26 cellular contexts compared by ENCODE assay signal in the genomic region with DNA sequence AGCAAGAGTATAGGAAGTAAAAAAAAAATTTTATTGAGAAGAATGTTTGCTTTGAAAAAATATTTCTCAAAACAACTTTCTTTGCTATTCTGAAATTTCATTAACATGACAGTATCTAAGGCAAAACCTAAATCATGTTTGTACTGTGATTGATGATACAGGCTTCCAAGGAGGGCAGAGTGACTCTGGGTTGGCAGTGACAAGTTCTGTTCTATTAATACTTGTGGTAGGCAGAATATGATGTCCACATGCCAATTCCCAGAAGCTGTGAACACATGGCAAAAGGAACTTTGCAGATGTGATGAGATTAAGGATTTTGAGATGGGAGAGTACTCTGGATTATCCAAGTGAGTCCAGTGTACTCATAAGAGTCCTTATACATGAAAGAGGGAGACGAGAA.
"Had no signal": no experiment of that assay in that cellular context is flagged by ENCODE, and none has a peak within 500 bp of the region (broad histone marks: within the 10 kb centered on the region; RNA-seq: fewer than 3 reads in every experiment).

No MANE protein-coding gene starts in this region.

- H3K4me1 ChIP-seq: heart right ventricle, pancreas, prostate gland, right lobe of liver, suprapubic skin, tibial artery, upper lobe of right lung had no signal

- H3K27me3 Mint-ChIP-seq: naive thymus-derived CD4-positive, alpha-beta T cell; natural killer cell treated with Interleukin-12 subunit alpha and Interleukin-12 subunit beta and Interleukin-15 and Interleukin-18, amount 100 ng/mL, for 72 hours; stimulated activated naive B cell treated with anti-CD40 and anti-IgM and Interleukin-4, amounts not matched to agents 10 μg/mL and 1 μg/mL and 100 μg/mL, for 72 hours had no signal

- DNase-seq: heart right ventricle; islet precursor cell; mesendoderm; naive thymus-derived CD4-positive, alpha-beta T cell; nucleus accumbens; pancreas; posterior cingulate gyrus; right lobe of liver; stimulated activated CD4-positive, alpha-beta T cell treated with anti-CD3 and anti-CD28 coated beads, Interleukin-12 subunit alpha, Interleukin-12 subunit beta, amount 100 ng/mL, for 4 hours; stimulated activated CD4-positive, alpha-beta T cell treated with anti-CD3 and anti-CD28 coated beads, Interleukin-15, amount 100 ng/mL, for 24 hours; stimulated activated CD4-positive, alpha-beta T cell treated with anti-CD3 and anti-CD28 coated beads, Interleukin-2, amount 100 ng/mL, for 24 hours; stimulated activated CD4-positive, alpha-beta T cell treated with anti-CD3 and anti-CD28 coated beads, Interleukin-4, amount 100 ng/mL, for 1 hour; stimulated activated naive B cell treated with anti-CD40 and anti-IgM and Interleukin-4, amounts not matched to agents 10 μg/mL and 1 μg/mL and 100 μg/mL, for 72 hours; stimulated activated naive CD8-positive, alpha-beta T cell treated with anti-CD3 and anti-CD28 coated beads, Interleukin-15, Interleukin-2, amounts not matched to agents 100 U/mL and 50 U/mL, for 24 hours; tibial artery; trophoblast cell; upper lobe of right lung had no signal

- H2AFZ ChIP-seq: hepatocyte had no signal

- H3K4me1 Mint-ChIP-seq: mesothelial cell of epicardium; stimulated activated naive B cell treated with anti-CD40 and anti-IgM and Interleukin-4, amounts not matched to agents 10 μg/mL and 1 μg/mL and 100 μg/mL, for 72 hours had no signal

- H3K9me3 ChIP-seq: pancreas, prostate gland, right lobe of liver, suprapubic skin, thoracic aorta, tibial artery, upper lobe of right lung had no signal

- ATAC-seq: left lobe of liver; naive thymus-derived CD4-positive, alpha-beta T cell; natural killer cell treated with Interleukin-12 subunit alpha and Interleukin-12 subunit beta and Interleukin-15 and Interleukin-18, amount 100 ng/mL, for 72 hours; pancreas; right lobe of liver; stimulated activated naive B cell treated with anti-CD40 and anti-IgM and Interleukin-4, amounts not matched to agents 10 μg/mL and 1 μg/mL and 100 μg/mL, for 72 hours; stimulated activated naive CD8-positive, alpha-beta T cell treated with anti-CD3 and anti-CD28 coated beads, Interleukin-15, Interleukin-2, amounts not matched to agents 100 U/mL and 50 U/mL, for 24 hours; upper lobe of right lung had no signal

- H3K27me3 ChIP-seq: heart right ventricle, hepatocyte, pancreas, right lobe of liver, suprapubic skin, tibial artery, upper lobe of right lung had no signal

- H3K36me3 ChIP-seq: prostate gland had no signal

- H3K27ac ChIP-seq: heart right ventricle, hepatocyte, pancreas, prostate gland, right lobe of liver, skin epidermis, suprapubic skin, thoracic aorta, tibial artery, upper lobe of right lung had no signal

- H3K27ac Mint-ChIP-seq: mesothelial cell of epicardium; natural killer cell treated with Interleukin-12 subunit alpha and Interleukin-12 subunit beta and Interleukin-15 and Interleukin-18, amount 100 ng/mL, for 72 hours; stimulated activated naive B cell treated with anti-CD40 and anti-IgM and Interleukin-4, amounts not matched to agents 10 μg/mL and 1 μg/mL and 100 μg/mL, for 72 hours had no signal

- H3K4me3 Mint-ChIP-seq: mesothelial cell of epicardium; naive thymus-derived CD4-positive, alpha-beta T cell; natural killer cell treated with Interleukin-12 subunit alpha and Interleukin-12 subunit beta and Interleukin-15 and Interleukin-18, amount 100 ng/mL, for 72 hours; stimulated activated naive B cell treated with anti-CD40 and anti-IgM and Interleukin-4, amounts not matched to agents 10 μg/mL and 1 μg/mL and 100 μg/mL, for 72 hours had no signal

- H3K4me3 ChIP-seq: heart right ventricle, hepatocyte, lung, pancreas, prostate gland, right lobe of liver, skin epidermis, suprapubic skin, thoracic aorta, tibial artery, upper lobe of right lung had no signal

- H3K4me2 ChIP-seq: hepatocyte had no signal

- H3K9me3 Mint-ChIP-seq: mesothelial cell of epicardium; natural killer cell treated with Interleukin-12 subunit alpha and Interleukin-12 subunit beta and Interleukin-15 and Interleukin-18, amount 100 ng/mL, for 72 hours; stimulated activated naive B cell treated with anti-CD40 and anti-IgM and Interleukin-4, amounts not matched to agents 10 μg/mL and 1 μg/mL and 100 μg/mL, for 72 hours had no signal

- H3K79me2 ChIP-seq: hepatocyte had no signal
